Comparison of ENCODE assay signal across 15 cellular contexts in the genomic region with DNA sequence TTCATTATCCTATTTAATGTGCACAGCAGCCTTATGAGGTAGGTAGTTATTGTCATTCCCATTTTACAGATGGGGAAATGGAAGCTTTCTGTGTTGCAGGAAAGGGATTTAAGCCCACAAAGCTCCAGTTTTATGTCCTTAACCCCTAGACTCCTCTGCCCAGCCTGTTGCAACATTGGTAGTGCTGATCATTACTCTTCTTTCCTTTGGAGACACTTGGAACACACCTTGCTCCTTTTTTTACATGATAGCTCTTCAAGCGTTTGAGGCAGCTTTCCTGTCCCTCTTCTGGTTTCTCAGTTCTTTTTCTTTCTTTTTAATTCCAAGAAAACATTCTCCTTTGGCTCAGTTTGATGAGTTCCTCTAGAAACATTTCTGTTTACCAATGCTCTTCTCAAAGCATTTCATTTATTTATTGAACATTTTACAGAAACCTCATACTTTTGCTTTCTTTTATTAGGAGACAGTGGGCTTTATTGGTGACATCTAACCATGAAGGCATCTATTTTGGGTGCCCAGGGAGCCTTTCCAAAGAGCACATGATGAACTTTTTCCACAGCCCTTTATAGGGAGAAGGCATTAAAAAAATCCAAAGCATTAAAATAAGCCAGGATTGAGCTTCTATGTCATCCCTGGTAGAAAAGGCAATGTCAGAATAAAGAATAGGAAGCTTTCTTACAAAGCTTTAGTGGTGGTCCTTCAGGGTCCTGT.
DNase-seq lines count a peak whose midpoint lies in the region; ATAC-seq, FAIRE-seq and TF ChIP-seq lines count a peak whose summit lies in the region.
"Had no signal": no experiment of that assay in that cellular context is flagged by ENCODE, and none has a peak within 500 bp of the region (broad histone marks: within the 10 kb centered on the region; RNA-seq: fewer than 3 reads in every experiment).

No MANE protein-coding gene starts in this region.

- no peaks in the 10 kb centered on the region for H4K20me1 ChIP-seq in PC-3 (ENCODE audit: low read length)

- no peak overlapping the region for H2AFZ ChIP-seq in PC-3 (ENCODE audit: low read length)
- H2AFZ ChIP-seq in neuronal stem cell (ENCODE audit: low read length) = no peak overlapping the region

- H3K4me3 ChIP-seq in A549 = no peak overlapping the region
- peak overlapping the region; percentile 34; the same call in 1 of the 2 replicates for H3K4me3 ChIP-seq in PC-3 (ENCODE audit: low read length)
- no peak overlapping the region for H3K4me3 ChIP-seq in neuronal stem cell (ENCODE audit: low read length in 2 of 2)
- no peak overlapping the region for H3K4me3 ChIP-seq in A673 (ENCODE audit: low read depth, low read length, poor library complexity, severe bottlenecking)
- H3K4me3 ChIP-seq: HAP-1 had no signal

- H3K27ac ChIP-seq in A549 (peak overlapping the region; percentile 16 to 63; a peak in 3 of 6 replicates), PC-3 (ENCODE audit: low read length) (peak overlapping the region; percentile 24), foreskin keratinocyte (no peak overlapping the region), neuronal stem cell (replicated peaks; ENCODE audit: low read length) (peak overlapping the region; percentile 92), A673 (ENCODE audit: low read depth, low read length, poor library complexity, severe bottlenecking) (no peak overlapping the region)

- H4K8ac ChIP-seq in neuronal stem cell (ENCODE audit: low read depth, low read length) = no peak overlapping the region

- no peak overlapping the region for H4K91ac ChIP-seq in neuronal stem cell (ENCODE audit: low read depth, low read length, poor library complexity)

- H3K4ac ChIP-seq in neuronal stem cell (ENCODE audit: low read length) = no peak overlapping the region

- CTCF ChIA-PET in A549 (lab: Yijun Ruan, JAX) = interaction anchor here (1.1 to 3.7 kb wide), 2 partner anchors 15 to 30 kb away, joined by 3 to 19 read pairs; no protein-coding TSS in a partner anchor
- CTCF ChIA-PET in PC-3 (lab: Charles Lee) = no interaction called here
- CTCF ChIA-PET in A673 (lab: Charles Lee) = no interaction called here

- 34% methylated on average over 1 of the region's 1 CpG for WGBS in A549 (ENCODE audit: missing lambda C conversion rate)
- WGBS in neuronal stem cell (ENCODE audit: extremely low coverage in 2 of 2, insufficient read length in 2 of 2, insufficient replicate concordance in 1 of 2), 2 donors = no CpG with 5 or more reads among the region's 1 CpG

- no peaks in the 10 kb centered on the region for H3F3A ChIP-seq in PC-3 (ENCODE audit: low read length, unreplicated experiment)

- ATAC-seq in A549 (peak in 1 of 2 experiments; percentile 26; a peak in 2 of 6 replicates), PC-3 (peak; percentile 12), foreskin keratinocyte (peak; percentile 7), left ventricle myocardium superior (no peak), HG03135 (IDR thresholded peaks at IDR 0.05; ENCODE audit: unreplicated experiment) (no peak)

- H3K9me3 ChIP-seq in A549 = no peaks in the 10 kb centered on the region
- no peaks in the 10 kb centered on the region for H3K9me3 ChIP-seq in PC-3 (ENCODE audit: low read length)
- peaks cover 3 to 11% of the 10 kb centered on the region in 2 donors for H3K9me3 ChIP-seq in neuronal stem cell (replicated peaks in 1 of 2; ENCODE audit: control insufficient read depth in 2 of 2, insufficient read depth in 1 of 2, low read depth in 1 of 2, low read length in 2 of 2)
- H3K9me3 ChIP-seq in A673 (ENCODE audit: low read depth, low read length, poor library complexity, severe bottlenecking) = no peaks in the 10 kb centered on the region
- H3K9me3 ChIP-seq: HAP-1 had no signal

- H3K4me1 ChIP-seq in A549 (peaks cover 33% of the 10 kb centered on the region), PC-3 (ENCODE audit: insufficient read depth, low read length) (peaks cover 40% of the 10 kb centered on the region), foreskin keratinocyte (peaks cover 20% of the 10 kb centered on the region), neuronal stem cell (ENCODE audit: control insufficient read depth in 2 of 2, insufficient read depth in 1 of 2, low read depth in 1 of 2, low read length in 2 of 2) (peaks cover 22 to 26% of the 10 kb centered on the region in 2 donors), A673 (ENCODE audit: insufficient read depth, low read length, poor library complexity, severe bottlenecking) (no peaks in the 10 kb centered on the region)

- no peak overlapping the region for H3K18ac ChIP-seq in neuronal stem cell (ENCODE audit: low read length)

- TF ChIP-seq POLR2A in A549 (IDR thresholded peaks at IDR 0.05; ENCODE audit: low read length) = no peak

- no peak overlapping the region for H2BK12ac ChIP-seq in neuronal stem cell (ENCODE audit: low read length)

- no peak for TF ChIP-seq RAD21 in A549 (conservative IDR thresholded peaks at IDR 0.05 in 1 of 2, IDR thresholded peaks at IDR 0.05 in 1 of 2)

- no peaks in the 10 kb centered on the region for H3K79me2 ChIP-seq in PC-3 (ENCODE audit: low read length)

- no peak overlapping the region for H2BK15ac ChIP-seq in neuronal stem cell (ENCODE audit: low read length)

- H2BK5ac ChIP-seq in neuronal stem cell (ENCODE audit: low read length) = no peak overlapping the region

- peak overlapping the region; percentile 70 for H3K4me2 ChIP-seq in A549
- H3K4me2 ChIP-seq in PC-3 (ENCODE audit: low read length) = peak overlapping the region; percentile 63
- no peak overlapping the region for H3K4me2 ChIP-seq in neuronal stem cell (ENCODE audit: insufficient read depth, low read length, poor library complexity, severe bottlenecking)

- no peak overlapping the region for H3K14ac ChIP-seq in neuronal stem cell (ENCODE audit: low read length)

- H3K27me3 ChIP-seq in PC-3 (ENCODE audit: low read length) = no peaks in the 10 kb centered on the region
- no peaks in the 10 kb centered on the region for H3K27me3 ChIP-seq in foreskin keratinocyte
- H3K27me3 ChIP-seq in neuronal stem cell (ENCODE audit: control insufficient read depth in 3 of 3, insufficient read depth in 3 of 3, low read depth in 1 of 3, low read length in 3 of 3) = no peaks in the 10 kb centered on the region
- H3K27me3 ChIP-seq in A673 (replicated peaks; ENCODE audit: insufficient read depth, low read depth, low read length, poor library complexity) = no peaks in the 10 kb centered on the region

- H3K36me3 ChIP-seq in PC-3 (ENCODE audit: low read depth, low read length) (no peaks in the 10 kb centered on the region), neuronal stem cell (replicated peaks in 1 of 2; ENCODE audit: control insufficient read depth in 2 of 2, insufficient read depth in 2 of 2, low read length in 2 of 2) (no peaks in the 10 kb centered on the region), A673 (ENCODE audit: insufficient read depth, low read length, poor library complexity, severe bottlenecking) (no peaks in the 10 kb centered on the region)
- H3K36me3 ChIP-seq: HAP-1 had no signal

- TF ChIP-seq EP300 in A549 (IDR thresholded peaks at IDR 0.05) = no peak

- no peak overlapping the region for H2BK120ac ChIP-seq in neuronal stem cell (ENCODE audit: low read depth, low read length)

- H3K9me2 ChIP-seq in PC-3 (replicated peaks; ENCODE audit: low read length) = no peaks in the 10 kb centered on the region

- FAIRE-seq in A549 (lab: Jason Lieb, UNC) = no peak

- POLR2A ChIA-PET in A549 (lab: Yijun Ruan, JAX) (no interaction called here), PC-3 (lab: Charles Lee; ENCODE audit: unreplicated experiment) (no interaction called here), A673 (lab: Charles Lee; ENCODE audit: low non-redundant PET) (no interaction called here)

- H3K79me1 ChIP-seq in neuronal stem cell (ENCODE audit: low read depth, low read length) = no peaks in the 10 kb centered on the region

- intact Hi-C loops in PC-3 (cut with micrococcal nuclease) = loop anchor here (5.0 kb wide), 2 partner anchors 150 to 510 kb away; no protein-coding TSS in a partner anchor
- intact Hi-C loops in A673 (cut with micrococcal nuclease; ENCODE audit: unreplicated experiment) = no loop called here
- intact Hi-C loops in left ventricle myocardium superior (cut with micrococcal nuclease) = no loop called here

- no peak overlapping the region for H3K23ac ChIP-seq in neuronal stem cell (ENCODE audit: low read depth, low read length, poor library complexity)

- no TSS peak for BruUV-seq in PC-3 (replicated peaks; lab: Mats Ljungman, UMichigan)
- BruUV-seq in A673 (replicated peaks; lab: Mats Ljungman, UMichigan) = no TSS peak

- no peak overlapping the region for H2AK5ac ChIP-seq in neuronal stem cell (ENCODE audit: low read depth, low read length)

- TF ChIP-seq CTCF in A549 (IDR thresholded peaks at IDR 0.05) (no peak), PC-3 (conservative IDR thresholded peaks at IDR 0.05; ENCODE audit: low read depth, low read length) (no peak), foreskin keratinocyte (conservative IDR thresholded peaks at IDR 0.05) (no peak), A673 (conservative IDR thresholded peaks at IDR 0.05; ENCODE audit: low read depth, low read length) (no peak)

- H3K9ac ChIP-seq in PC-3 (ENCODE audit: low read length) = no peak overlapping the region
- no peak overlapping the region for H3K9ac ChIP-seq in neuronal stem cell (ENCODE audit: low read depth, low read length, poor library complexity)

- no peak for DNase-seq in A549 (ENCODE audit: low read depth in 1 of 2, low spot score in 1 of 2)
- no peak for DNase-seq in PC-3
- no peak for DNase-seq in foreskin keratinocyte
- no peak for DNase-seq in neuronal stem cell (ENCODE audit: low spot score)
- no peak for DNase-seq in A673 (ENCODE audit: low spot score)
- DNase-seq in left ventricle myocardium superior = no peak
- no peak for DNase-seq in ureter (ENCODE audit: low spot score)
- DNase-seq: 8988T, C1 segment of cervical spinal cord, NCI-H1048, NCI-H1694 treated with DMSO at 0.1 percent for 48 hours, NCI-H446 treated with DMSO at 0.1 percent for 48 hours, NCI-H774 had no signal

TF ChIP-seq in A549, 52 proteins besides CTCF, POLR2A, EP300 and RAD21:
- TF ChIP-seq, protein P1, sequence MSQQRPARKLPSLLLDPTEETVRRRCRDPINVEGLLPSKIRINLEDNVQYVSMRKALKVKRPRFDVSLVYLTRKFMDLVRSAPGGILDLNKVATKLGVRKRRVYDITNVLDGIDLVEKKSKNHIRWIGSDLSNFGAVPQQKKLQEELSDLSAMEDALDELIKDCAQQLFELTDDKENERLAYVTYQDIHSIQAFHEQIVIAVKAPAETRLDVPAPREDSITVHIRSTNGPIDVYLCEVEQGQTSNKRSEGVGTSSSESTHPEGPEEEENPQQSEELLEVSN (IDR thresholded peaks at IDR 0.05; ENCODE audit: borderline replicate concordance, low read depth) = no peak
- TF ChIP-seq TP53 (CRISPR knock-in tag; IDR thresholded peaks at IDR 0.05) (no peak), CHD4 (IDR thresholded peaks at IDR 0.05; ENCODE audit: borderline replicate concordance) (no peak), ZNF302 (CRISPR knock-in tag; IDR thresholded peaks at IDR 0.05) (no peak), MYC (IDR thresholded peaks at IDR 0.05; ENCODE audit: borderline replicate concordance, low read length) (no peak), CBX2 (IDR thresholded peaks at IDR 0.05; ENCODE audit: borderline replicate concordance, low read depth) (no peak), CHD2 (IDR thresholded peaks at IDR 0.05; ENCODE audit: low read length, partially characterized antibody) (no peak)

Comparison
In these comparisons a context has a peak if more than half of its experiments do, and no peak if none do; other contexts are left out.
1. ATAC-seq: peak in PC-3 (single experiment) and foreskin keratinocyte (single experiment); none in left ventricle myocardium superior (single experiment) and HG03135 (single experiment).
2. H3K27ac ChIP-seq: peak in A549 (2 of 2), PC-3 (single experiment) and neuronal stem cell (single experiment); none in foreskin keratinocyte (single experiment) and A673 (single experiment).